ENCODE assay signal across 8 cellular contexts in genomic region chr1:92029241-92029922, GRCh38. TPM values are rescaled to one million over a fixed set of nuclear protein-coding genes. Genes with fewer than 3 reads are reported as not detected.
DNase-seq lines count a peak whose midpoint lies in the region; ATAC-seq and TF ChIP-seq lines count a peak whose summit lies in the region.

No MANE protein-coding gene starts in this region.

- intact Hi-C loops in stomach (cut with DNase I; ENCODE audit: low total_unique reads): no loop called here

- in situ Hi-C loops in GM13977 (cut with MboI; ENCODE audit: low pct_unique_long_range_greater_than_20kb, low sequenced_read_pairs, unreplicated experiment): no loop called here

- H3K9me3 Mint-ChIP-seq in activated CD4-positive, alpha-beta memory T cell treated with anti-CD3 and anti-CD28 coated beads, Interleukin-2, amount 10 ng/mL, durations not matched to agents 7 days and 5 days: no peaks in the 10 kb centered on the region

- no peak overlapping the region for H3K27ac Mint-ChIP-seq in activated CD4-positive, alpha-beta memory T cell treated with anti-CD3 and anti-CD28 coated beads, Interleukin-2, amount 10 ng/mL, durations not matched to agents 7 days and 5 days

- DNase-seq in SK-N-SH (peak; percentile 6), stomach (no peak), mucosa of gallbladder (ENCODE audit: low spot score) (no peak), GM13977 (ENCODE audit: low spot score) (no peak)
- DNase-seq in activated CD4-positive, alpha-beta memory T cell treated with anti-CD3 and anti-CD28 coated beads, Interleukin-2, amount 10 ng/mL, durations not matched to agents 7 days and 5 days: no peak
- no peak for DNase-seq in activated CD4-positive, CD25-positive, alpha-beta regulatory T cell treated with anti-CD3 and anti-CD28 coated beads, Interleukin-2, amount 50 U/mL, for 72 hours

- H3K36me3 Mint-ChIP-seq in activated CD4-positive, alpha-beta memory T cell treated with anti-CD3 and anti-CD28 coated beads, Interleukin-2, amount 10 ng/mL, durations not matched to agents 7 days and 5 days (ENCODE audit: low read depth): peaks cover 5% of the 10 kb centered on the region

- H3K4me1 Mint-ChIP-seq in activated CD4-positive, alpha-beta memory T cell treated with anti-CD3 and anti-CD28 coated beads, Interleukin-2, amount 10 ng/mL, durations not matched to agents 7 days and 5 days: peaks cover 21% of the 10 kb centered on the region

- H3K4me3 Mint-ChIP-seq in activated CD4-positive, alpha-beta memory T cell treated with anti-CD3 and anti-CD28 coated beads, Interleukin-2, amount 10 ng/mL, durations not matched to agents 7 days and 5 days: peak overlapping the region; percentile 67

- peak overlapping the region; percentile 56 to 58 for H3K4me3 ChIP-seq in SK-N-SH (ENCODE audit: low read depth in 2 of 2, low read length in 1 of 2)
- peak overlapping the region; percentile 65 for H3K4me3 ChIP-seq in iPS-11a (ENCODE audit: low read depth, low read length)
- peak overlapping the region; percentile 49 to 69 (median 59) for H3K4me3 ChIP-seq in stomach

- TF ChIP-seq EP300 in SK-N-SH (IDR thresholded peaks at IDR 0.05; ENCODE audit: borderline replicate concordance in 1 of 2, low read depth in 1 of 2, low read length in 1 of 2) (no peak), stomach (IDR thresholded peaks at IDR 0.05) (no peak)

- H3K4me1 ChIP-seq in SK-N-SH (ENCODE audit: control insufficient read depth in 1 of 2, insufficient read depth in 2 of 2, low read depth in 1 of 2, low read length in 1 of 2) (no peaks in the 10 kb centered on the region; a peak in 1 of 4 replicates), stomach (peaks cover 9 to 19% (median 12%) of the 10 kb centered on the region in 4 donors)

- H3K27me3 Mint-ChIP-seq in activated CD4-positive, alpha-beta memory T cell treated with anti-CD3 and anti-CD28 coated beads, Interleukin-2, amount 10 ng/mL, durations not matched to agents 7 days and 5 days: peaks cover 9% of the 10 kb centered on the region

- H3K36me3 ChIP-seq in SK-N-SH (replicated peaks in 1 of 2; ENCODE audit: control insufficient read depth in 1 of 2, insufficient read depth in 2 of 2, low read length in 1 of 2) (no peaks in the 10 kb centered on the region), stomach (no peaks in the 10 kb centered on the region)

- H4K20me1 ChIP-seq in SK-N-SH (ENCODE audit: insufficient read depth): no peaks in the 10 kb centered on the region

- TF ChIP-seq POLR2A in stomach (IDR thresholded peaks at IDR 0.05): no peak

- ATAC-seq in SK-N-SH treated with all-trans-retinoic acid at 6 μM for 48 hours: no peak

- H3K27ac ChIP-seq in SK-N-SH (ENCODE audit: low read depth in 2 of 2, low read length in 1 of 2) (no peak overlapping the region), stomach (peak overlapping the region in 1 of 5 donors; percentile 39)

- 65% methylated on average over 22 of the region's 31 CpGs for WGBS in SK-N-SH (ENCODE audit: low lambda C conversion rate)
- 38 to 41% (median 41%) methylated on average over 27 to 31 of the region's 31 CpGs for WGBS in stomach, 5 donors

- no peak for TF ChIP-seq CTCF in SK-N-SH (IDR thresholded peaks at IDR 0.05)
- TF ChIP-seq CTCF in stomach (IDR thresholded peaks at IDR 0.05): no peak
- no peak for TF ChIP-seq CTCF in GM13977 (IDR thresholded peaks at IDR 0.05; ENCODE audit: extremely low read depth, insufficient read depth, missing control alignments)

- H3K9me3 ChIP-seq in SK-N-SH: no peaks in the 10 kb centered on the region
- H3K9me3 ChIP-seq in stomach: peaks cover 0 to 13% (median 0%) of the 10 kb centered on the region in 4 donors

- no peak overlapping the region for H3K9ac ChIP-seq in SK-N-SH

- POLR2A ChIA-PET in SK-N-SH (lab: Yijun Ruan, JAX): no interaction called here
- POLR2A ChIA-PET in activated CD4-positive, alpha-beta memory T cell treated with anti-CD3 and anti-CD28 coated beads, Interleukin-2, amount 10 ng/mL, durations not matched to agents 7 days and 5 days (lab: Charles Lee): no interaction called here

- no peaks in the 10 kb centered on the region for H3F3A ChIP-seq in SK-N-SH (replicated peaks; ENCODE audit: insufficient read depth)

- TF ChIP-seq RAD21 in SK-N-SH (IDR thresholded peaks at IDR 0.05; ENCODE audit: low read length): no peak

- no peaks in the 10 kb centered on the region for H3K79me2 ChIP-seq in SK-N-SH (ENCODE audit: insufficient read depth)

- H3K9me2 ChIP-seq in SK-N-SH: no peaks in the 10 kb centered on the region

- H2AFZ ChIP-seq in SK-N-SH (ENCODE audit: low read depth): no peak overlapping the region

- CTCF ChIA-PET in SK-N-SH (lab: Yijun Ruan, JAX): interaction anchor here (0.7 to 1.6 kb wide), 2 partner anchors 20 to 23 kb away, joined by 3 to 4 read pairs; no protein-coding TSS in a partner anchor
- CTCF ChIA-PET in activated CD4-positive, alpha-beta memory T cell treated with anti-CD3 and anti-CD28 coated beads, Interleukin-2, amount 10 ng/mL, durations not matched to agents 7 days and 5 days (lab: Charles Lee): no interaction called here

- H3K27me3 ChIP-seq in SK-N-SH (ENCODE audit: insufficient read depth) (no peaks in the 10 kb centered on the region; the same call in 1 of the 2 replicates), stomach (peaks cover 0 to 35% (median 23%) of the 10 kb centered on the region in 3 donors)

- no peak overlapping the region for H3K4me2 ChIP-seq in SK-N-SH

TF ChIP-seq in SK-N-SH, 30 proteins besides CTCF, POLR2A, EP300 and RAD21 (continues in another document):
- TF ChIP-seq MEF2A (IDR thresholded peaks at IDR 0.05; ENCODE audit: borderline replicate concordance, low read depth): no peak
- no peak for TF ChIP-seq TCF12 (IDR thresholded peaks at IDR 0.05)
- no peak for TF ChIP-seq IRF3 (IDR thresholded peaks at IDR 0.05; ENCODE audit: low read depth, low read length)
- no peak for TF ChIP-seq FOSL2 (IDR thresholded peaks at IDR 0.05; ENCODE audit: borderline replicate concordance, low read depth)
- no peak for TF ChIP-seq RXRA (IDR thresholded peaks at IDR 0.05; ENCODE audit: borderline replicate concordance, low read depth)
- TF ChIP-seq EZH2phosphoT487 (IDR thresholded peaks at IDR 0.05; ENCODE audit: borderline replicate concordance, low read depth): no peak

TF ChIP-seq in SK-N-SH treated with all-trans-retinoic acid at 6 μM for 48 hours, 23 proteins besides CTCF, POLR2A, EP300 and RAD21:
- TF ChIP-seq, protein P1, sequence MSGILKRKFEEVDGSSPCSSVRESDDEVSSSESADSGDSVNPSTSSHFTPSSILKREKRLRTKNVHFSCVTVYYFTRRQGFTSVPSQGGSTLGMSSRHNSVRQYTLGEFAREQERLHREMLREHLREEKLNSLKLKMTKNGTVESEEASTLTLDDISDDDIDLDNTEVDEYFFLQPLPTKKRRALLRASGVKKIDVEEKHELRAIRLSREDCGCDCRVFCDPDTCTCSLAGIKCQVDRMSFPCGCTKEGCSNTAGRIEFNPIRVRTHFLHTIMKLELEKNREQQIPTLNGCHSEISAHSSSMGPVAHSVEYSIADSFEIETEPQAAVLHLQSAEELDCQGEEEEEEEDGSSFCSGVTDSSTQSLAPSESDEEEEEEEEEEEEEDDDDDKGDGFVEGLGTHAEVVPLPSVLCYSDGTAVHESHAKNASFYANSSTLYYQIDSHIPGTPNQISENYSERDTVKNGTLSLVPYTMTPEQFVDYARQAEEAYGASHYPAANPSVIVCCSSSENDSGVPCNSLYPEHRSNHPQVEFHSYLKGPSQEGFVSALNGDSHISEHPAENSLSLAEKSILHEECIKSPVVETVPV (CRISPR knock-in tag; IDR thresholded peaks at IDR 0.05): no peak
- no peak for TF ChIP-seq TOX (CRISPR knock-in tag; IDR thresholded peaks at IDR 0.05; ENCODE audit: borderline replicate concordance)
- no peak for TF ChIP-seq RARB (CRISPR knock-in tag; IDR thresholded peaks at IDR 0.05)
TF ChIP-seq in SK-N-SH treated with all-trans-retinoic acid at 6 μM for 48 hours: peak in this region for 0.

RNA-seq across cellular contexts. Expression of gene EPHX4, which starts 0.4 kb away (rescaled TPM):
- polyA plus RNA-seq in SK-N-SH (2012; rRNA removed) (0.30 and 0.31 TPM in 2 replicates), stomach (under 1 TPM in 1 of 3 donors, not detected in 2; 0.35 TPM)
- 0.20 and 0.36 TPM in 2 replicates for polyA plus RNA-seq in SK-N-SH (2012; cell fraction: cytosol; rRNA removed)
- polyA plus RNA-seq in SK-N-SH (2012; cell fraction: nucleus; rRNA removed): 0.08 and 0.12 TPM in 2 replicates
- under 1 TPM; 0.95 to 0.98 TPM for total RNA-seq in activated CD4-positive, alpha-beta memory T cell treated with anti-CD3 and anti-CD28 coated beads, Interleukin-2, amount 10 ng/mL, durations not matched to agents 7 days and 5 days
- total RNA-seq in stomach (under 1 TPM in 1 of 5 donors, not detected in 4; 0.55 TPM), mucosa of gallbladder (0.14 TPM)

RNA-seq across cellular contexts. Expression of gene SETSIP, which starts 45.8 kb away (rescaled TPM):
- polyA plus RNA-seq in SK-N-SH (2012; rRNA removed) (not detected in 2 replicates), stomach (not detected)
- not detected in 2 replicates for polyA plus RNA-seq in SK-N-SH (2012; cell fraction: cytosol; rRNA removed)
- not detected in 2 replicates for polyA plus RNA-seq in SK-N-SH (2012; cell fraction: nucleus; rRNA removed)
- not detected for total RNA-seq in activated CD4-positive, alpha-beta memory T cell treated with anti-CD3 and anti-CD28 coated beads, Interleukin-2, amount 10 ng/mL, durations not matched to agents 7 days and 5 days
- total RNA-seq in stomach (not detected), mucosa of gallbladder (not detected)

RNA-seq across cellular contexts. Expression of gene BTBD8, which starts 50.8 kb away (rescaled TPM):
- polyA plus RNA-seq in SK-N-SH (2012; rRNA removed) (0.49 and 0.62 TPM in 2 replicates), stomach (1 to 10 TPM in 1 of 3 donors, under 1 TPM in 2; 0.44 to 1.2 (median 0.76) TPM)
- polyA plus RNA-seq in SK-N-SH (2012; cell fraction: cytosol; rRNA removed): 0.62 and 0.68 TPM in 2 replicates
- 1.1 and 1.7 TPM in 2 replicates for polyA plus RNA-seq in SK-N-SH (2012; cell fraction: nucleus; rRNA removed)
- total RNA-seq in activated CD4-positive, alpha-beta memory T cell treated with anti-CD3 and anti-CD28 coated beads, Interleukin-2, amount 10 ng/mL, durations not matched to agents 7 days and 5 days: 1 to 10 TPM; 3.7 to 4.6 TPM
- total RNA-seq in stomach (10 to 100 TPM in 1 of 5 donors, 1 to 10 TPM in 4; 1.4 to 12.5 (median 8.1) TPM), mucosa of gallbladder (8.5 TPM)
